1 cellular context compared by ENCODE assay signal in genomic region chr6:157761926-157762325, GRCh38.
TF ChIP-seq lines count a peak whose summit lies in the region.

No MANE protein-coding gene starts in this region.

TF ChIP-seq in A549, 52 proteins besides CTCF, POLR2A, EP300 and RAD21:
- no peak for TF ChIP-seq RARB (CRISPR knock-in tag; IDR thresholded peaks at IDR 0.05)
- TF ChIP-seq HOXA7 (CRISPR knock-in tag; IDR thresholded peaks at IDR 0.05) = no peak
- no peak for TF ChIP-seq KDM5A (IDR thresholded peaks at IDR 0.05)
- no peak for TF ChIP-seq ESRRA (IDR thresholded peaks at IDR 0.05; ENCODE audit: borderline replicate concordance, low read length)
- no peak for TF ChIP-seq MAZ (IDR thresholded peaks at IDR 0.05; ENCODE audit: borderline replicate concordance, low read depth, low read length)
- no peak for TF ChIP-seq PBX3 (IDR thresholded peaks at IDR 0.05)
- TF ChIP-seq ZC3H11A (IDR thresholded peaks at IDR 0.05) = no peak
- TF ChIP-seq PHF8 (IDR thresholded peaks at IDR 0.05; ENCODE audit: borderline replicate concordance, low read depth) = no peak
- no peak for TF ChIP-seq RCOR1 (IDR thresholded peaks at IDR 0.05; ENCODE audit: low read depth, low read length)
- TF ChIP-seq MAX (IDR thresholded peaks at IDR 0.05) = no peak
- no peak for TF ChIP-seq FOXS1 (CRISPR knock-in tag; IDR thresholded peaks at IDR 0.05)
- TF ChIP-seq HES2 (IDR thresholded peaks at IDR 0.05) = no peak
- TF ChIP-seq CHD4 (IDR thresholded peaks at IDR 0.05; ENCODE audit: borderline replicate concordance) = no peak
